8 cellular contexts compared by ENCODE assay signal in genomic region chr22:21102659-21103267, GRCh38. TPM values are rescaled to one million over a fixed set of nuclear protein-coding genes. Genes with fewer than 3 reads are reported as not detected.
DNase-seq lines count a peak whose midpoint lies in the region; ATAC-seq, FAIRE-seq and TF ChIP-seq lines count a peak whose summit lies in the region.

No MANE protein-coding gene starts in this region.

- H3K27me3 ChIP-seq in BE2C: no peaks in the 10 kb centered on the region
- no peaks in the 10 kb centered on the region for H3K27me3 ChIP-seq in lung (ENCODE audit: control insufficient read depth, insufficient read depth)

- no peaks in the 10 kb centered on the region for H3K36me3 ChIP-seq in BE2C
- no peaks in the 10 kb centered on the region for H3K36me3 ChIP-seq in lung (ENCODE audit: control insufficient read depth in 2 of 2, insufficient read depth in 2 of 2, low read length in 2 of 2)

- H3K4me1 ChIP-seq in BE2C: no peaks in the 10 kb centered on the region
- H3K4me1 ChIP-seq in lung (ENCODE audit: control insufficient read depth in 2 of 2, insufficient read depth in 2 of 2, low read length in 2 of 2): peaks cover 0 to 2% of the 10 kb centered on the region in 2 donors

- TF ChIP-seq CTCF in BE2C (IDR thresholded peaks at IDR 0.05; ENCODE audit: low read depth, low read length) (peak; percentile 81), lung (IDR thresholded peaks at IDR 0.05; ENCODE audit: control extremely low read depth, extremely low read depth) (peak; percentile 59)

- peak; percentile 87 for DNase-seq in BE2C
- DNase-seq in H54 (ENCODE audit: insufficient read length, low spot score): peak; percentile 66
- peak; percentile 74 to 85 for DNase-seq in NCI-H526 (lab: John Stamatoyannopoulos, UW)
- DNase-seq in activated CD4-positive, alpha-beta T cell treated with anti-CD3 and anti-CD28 coated beads, Interleukin-2, amount 50 U/mL, for 24 hours (ENCODE audit: low read depth in 1 of 2, low spot score in 1 of 2): peak; percentile 63
- DNase-seq in dermis microvascular lymphatic vessel endothelial cell (ENCODE audit: low read depth in 2 of 2): peak; percentile 15 to 54
- peak; percentile 76 for DNase-seq in lung (ENCODE audit: low spot score)
- DNase-seq in stimulated activated CD8-positive, alpha-beta memory T cell treated with anti-CD3 and anti-CD28 coated beads, Interleukin-15, amount 100 ng/mL, for 1 hour (ENCODE audit: low read depth): peak; percentile 58

- WGBS in lung, 2 donors: 1 to 3% methylated on average over 17 of the region's 17 CpGs

- FAIRE-seq in H54 (lab: Jason Lieb, UNC): peak; percentile 79

- no peak overlapping the region for H3K27ac ChIP-seq in lung (ENCODE audit: low read depth in 1 of 2, low read length in 1 of 2)

- ATAC-seq in lung (ENCODE audit: insufficient read depth, low FRiP score): peak; percentile 69
- ATAC-seq in HG02938 (IDR thresholded peaks at IDR 0.05; ENCODE audit: unreplicated experiment): no peak

- TF ChIP-seq POLR2A in H54 (IDR thresholded peaks at IDR 0.05; ENCODE audit: low read depth, low read length): no peak

- H3K9me3 ChIP-seq in BE2C (no peaks in the 10 kb centered on the region), lung (ENCODE audit: control insufficient read depth in 2 of 2, insufficient read depth in 1 of 2, low read length in 1 of 2) (peaks cover 0 to 2% of the 10 kb centered on the region in 2 donors)

- H3K4me3 ChIP-seq in BE2C (ENCODE audit: low read depth, low read length) (peak overlapping the region; percentile 48), lung (no peak overlapping the region)

RNA-seq across cellular contexts. Expression of gene LRRC74B, which starts 57.0 kb away (rescaled TPM):
- 0.23 TPM for polyA plus RNA-seq in BE2C (2012; ENCODE audit: insufficient read depth, insufficient read length, low read depth)
- total RNA-seq in dermis microvascular lymphatic vessel endothelial cell (not detected in 2 replicates), lung (1 to 10 TPM in 1 of 2 donors, under 1 TPM in 1; 0.97 to 9.0 TPM)
- polyA plus RNA-seq in lung: 1 to 10 TPM; 1.9 to 2.7 TPM

Comparison
In these comparisons a context has a peak if more than half of its experiments do, and no peak if none do; other contexts are left out.
1. DNase-seq: peak in every context shown above with its lines; median percentile 87 in BE2C; 80 in NCI-H526; 76 in lung; 66 in H54; 63 in activated CD4-positive, alpha-beta T cell treated with anti-CD3 and anti-CD28 coated beads, Interleukin-2, amount 50 U/mL, for 24 hours; 58 in stimulated activated CD8-positive, alpha-beta memory T cell treated with anti-CD3 and anti-CD28 coated beads, Interleukin-15, amount 100 ng/mL, for 1 hour; 34 in dermis microvascular lymphatic vessel endothelial cell.